1 cellular context compared by ENCODE assay signal in the genomic region with DNA sequence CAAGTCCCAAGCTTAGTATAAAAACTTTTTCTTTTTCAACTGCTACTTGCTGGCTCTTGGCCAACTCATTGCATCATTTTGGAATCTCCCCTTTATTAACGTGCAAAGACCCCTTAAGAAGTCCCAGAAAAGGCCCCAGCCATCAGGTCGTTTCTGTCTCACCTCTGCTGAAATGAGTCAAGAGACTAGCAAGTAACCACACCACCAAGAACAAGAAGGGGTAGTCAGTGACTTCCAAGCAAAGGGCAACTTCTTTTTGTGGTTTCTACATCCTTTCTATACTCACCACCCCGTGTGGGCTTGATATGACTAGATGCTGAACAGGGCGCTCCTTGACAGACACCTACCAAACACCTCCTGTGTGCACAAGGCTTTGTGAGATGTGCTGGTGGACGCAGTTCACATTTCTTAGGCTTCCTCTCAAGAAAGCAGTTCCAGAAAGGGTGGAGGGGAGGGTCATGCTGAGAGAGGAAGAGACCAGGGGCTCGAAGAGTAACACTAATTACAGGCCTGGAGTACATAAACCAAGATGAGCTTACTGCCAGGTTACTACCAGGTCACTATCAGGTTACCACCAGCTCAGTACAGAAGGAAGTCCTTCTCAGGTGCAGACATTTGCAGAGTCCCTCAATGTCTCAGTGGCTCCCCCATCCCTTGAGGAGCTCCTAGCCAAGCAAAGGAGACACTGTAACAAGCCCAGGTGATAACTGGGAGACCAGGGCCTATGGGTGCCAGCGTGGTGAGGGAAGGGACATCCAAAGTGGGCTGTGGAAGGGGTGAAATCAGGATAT.
TF ChIP-seq lines count a peak whose summit lies in the region.

No MANE protein-coding gene starts in this region.

TF ChIP-seq in GM12878, 131 proteins besides CTCF, POLR2A, EP300 and RAD21 (continued from another document and continues in another):
- TF ChIP-seq, protein P1, sequence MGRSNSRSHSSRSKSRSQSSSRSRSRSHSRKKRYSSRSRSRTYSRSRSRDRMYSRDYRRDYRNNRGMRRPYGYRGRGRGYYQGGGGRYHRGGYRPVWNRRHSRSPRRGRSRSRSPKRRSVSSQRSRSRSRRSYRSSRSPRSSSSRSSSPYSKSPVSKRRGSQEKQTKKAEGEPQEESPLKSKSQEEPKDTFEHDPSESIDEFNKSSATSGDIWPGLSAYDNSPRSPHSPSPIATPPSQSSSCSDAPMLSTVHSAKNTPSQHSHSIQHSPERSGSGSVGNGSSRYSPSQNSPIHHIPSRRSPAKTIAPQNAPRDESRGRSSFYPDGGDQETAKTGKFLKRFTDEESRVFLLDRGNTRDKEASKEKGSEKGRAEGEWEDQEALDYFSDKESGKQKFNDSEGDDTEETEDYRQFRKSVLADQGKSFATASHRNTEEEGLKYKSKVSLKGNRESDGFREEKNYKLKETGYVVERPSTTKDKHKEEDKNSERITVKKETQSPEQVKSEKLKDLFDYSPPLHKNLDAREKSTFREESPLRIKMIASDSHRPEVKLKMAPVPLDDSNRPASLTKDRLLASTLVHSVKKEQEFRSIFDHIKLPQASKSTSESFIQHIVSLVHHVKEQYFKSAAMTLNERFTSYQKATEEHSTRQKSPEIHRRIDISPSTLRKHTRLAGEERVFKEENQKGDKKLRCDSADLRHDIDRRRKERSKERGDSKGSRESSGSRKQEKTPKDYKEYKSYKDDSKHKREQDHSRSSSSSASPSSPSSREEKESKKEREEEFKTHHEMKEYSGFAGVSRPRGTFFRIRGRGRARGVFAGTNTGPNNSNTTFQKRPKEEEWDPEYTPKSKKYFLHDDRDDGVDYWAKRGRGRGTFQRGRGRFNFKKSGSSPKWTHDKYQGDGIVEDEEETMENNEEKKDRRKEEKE (IDR thresholded peaks at IDR 0.05) = no peak
- TF ChIP-seq ZNF622 (IDR thresholded peaks at IDR 0.05) (no peak), MYC (IDR thresholded peaks at IDR 0.05; ENCODE audit: insufficient read depth, insufficient read length, insufficient replicate concordance, low read length, severe bottlenecking) (no peak), SMC3 (IDR thresholded peaks at IDR 0.05; ENCODE audit: borderline replicate concordance, low read length) (0 out of 2 replicates have a peak, but pooled peaks have one; percentile 6), ZBED1 (IDR thresholded peaks at IDR 0.05; ENCODE audit: borderline replicate concordance) (peak; percentile 98), FOXM1 (IDR thresholded peaks at IDR 0.05; ENCODE audit: low read depth, low read length) (peak; percentile 100), HDAC2 (IDR thresholded peaks at IDR 0.05) (no peak), CHD2 (IDR thresholded peaks at IDR 0.05; ENCODE audit: borderline replicate concordance, low read depth, low read length) (peak; percentile 87), NR2F1 (conservative IDR thresholded peaks at IDR 0.05) (peak; percentile 99), MYB (IDR thresholded peaks at IDR 0.05; ENCODE audit: borderline replicate concordance, low read depth, low read length) (peak; percentile 93), ETV6 (conservative IDR thresholded peaks at IDR 0.05 in 1 of 2, IDR thresholded peaks at IDR 0.05 in 1 of 2; ENCODE audit: borderline replicate concordance in 1 of 2, low read depth in 1 of 2) (peak in 1 of 2 experiments; percentile 95; a peak in 2 of 4 replicates), EED (IDR thresholded peaks at IDR 0.05; ENCODE audit: low read depth) (peak; percentile 99), SRF (IDR thresholded peaks at IDR 0.05; ENCODE audit: low read depth in 2 of 2, low read length in 2 of 2) (peak in 1 of 2 experiments; percentile 88; a peak in 2 of 4 replicates), CREB1 (IDR thresholded peaks at IDR 0.05; ENCODE audit: low read depth) (peak; percentile 83), ELK1 (IDR thresholded peaks at IDR 0.05; ENCODE audit: low read depth, low read length) (no peak), RCOR1 (conservative IDR thresholded peaks at IDR 0.05; ENCODE audit: low read depth, low read length) (peak; percentile 89; the same call in 1 of the 2 replicates), E2F8 (IDR thresholded peaks at IDR 0.05; ENCODE audit: low read depth, partially characterized antibody) (peak; percentile 72), PML (IDR thresholded peaks at IDR 0.05; ENCODE audit: low read length) (peak; percentile 97), RB1 (IDR thresholded peaks at IDR 0.05; ENCODE audit: borderline replicate concordance) (no peak; the same call in 1 of the 2 replicates), ZNF384 (IDR thresholded peaks at IDR 0.05; ENCODE audit: borderline replicate concordance, low read depth, low read length) (no peak)
- TF ChIP-seq, protein P2, sequence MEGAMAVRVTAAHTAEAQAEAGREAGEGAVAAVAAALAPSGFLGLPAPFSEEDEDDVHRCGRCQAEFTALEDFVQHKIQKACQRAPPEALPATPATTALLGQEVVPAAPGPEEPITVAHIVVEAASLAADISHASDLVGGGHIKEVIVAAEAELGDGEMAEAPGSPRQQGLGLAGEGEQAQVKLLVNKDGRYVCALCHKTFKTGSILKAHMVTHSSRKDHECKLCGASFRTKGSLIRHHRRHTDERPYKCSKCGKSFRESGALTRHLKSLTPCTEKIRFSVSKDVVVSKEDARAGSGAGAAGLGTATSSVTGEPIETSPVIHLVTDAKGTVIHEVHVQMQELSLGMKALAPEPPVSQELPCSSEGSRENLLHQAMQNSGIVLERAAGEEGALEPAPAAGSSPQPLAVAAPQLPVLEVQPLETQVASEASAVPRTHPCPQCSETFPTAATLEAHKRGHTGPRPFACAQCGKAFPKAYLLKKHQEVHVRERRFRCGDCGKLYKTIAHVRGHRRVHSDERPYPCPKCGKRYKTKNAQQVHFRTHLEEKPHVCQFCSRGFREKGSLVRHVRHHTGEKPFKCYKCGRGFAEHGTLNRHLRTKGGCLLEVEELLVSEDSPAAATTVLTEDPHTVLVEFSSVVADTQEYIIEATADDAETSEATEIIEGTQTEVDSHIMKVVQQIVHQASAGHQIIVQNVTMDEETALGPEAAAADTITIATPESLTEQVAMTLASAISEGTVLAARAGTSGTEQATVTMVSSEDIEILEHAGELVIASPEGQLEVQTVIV (IDR thresholded peaks at IDR 0.05; ENCODE audit: borderline replicate concordance, partially characterized antibody) = peak; percentile 43
- TF ChIP-seq, protein P3, sequence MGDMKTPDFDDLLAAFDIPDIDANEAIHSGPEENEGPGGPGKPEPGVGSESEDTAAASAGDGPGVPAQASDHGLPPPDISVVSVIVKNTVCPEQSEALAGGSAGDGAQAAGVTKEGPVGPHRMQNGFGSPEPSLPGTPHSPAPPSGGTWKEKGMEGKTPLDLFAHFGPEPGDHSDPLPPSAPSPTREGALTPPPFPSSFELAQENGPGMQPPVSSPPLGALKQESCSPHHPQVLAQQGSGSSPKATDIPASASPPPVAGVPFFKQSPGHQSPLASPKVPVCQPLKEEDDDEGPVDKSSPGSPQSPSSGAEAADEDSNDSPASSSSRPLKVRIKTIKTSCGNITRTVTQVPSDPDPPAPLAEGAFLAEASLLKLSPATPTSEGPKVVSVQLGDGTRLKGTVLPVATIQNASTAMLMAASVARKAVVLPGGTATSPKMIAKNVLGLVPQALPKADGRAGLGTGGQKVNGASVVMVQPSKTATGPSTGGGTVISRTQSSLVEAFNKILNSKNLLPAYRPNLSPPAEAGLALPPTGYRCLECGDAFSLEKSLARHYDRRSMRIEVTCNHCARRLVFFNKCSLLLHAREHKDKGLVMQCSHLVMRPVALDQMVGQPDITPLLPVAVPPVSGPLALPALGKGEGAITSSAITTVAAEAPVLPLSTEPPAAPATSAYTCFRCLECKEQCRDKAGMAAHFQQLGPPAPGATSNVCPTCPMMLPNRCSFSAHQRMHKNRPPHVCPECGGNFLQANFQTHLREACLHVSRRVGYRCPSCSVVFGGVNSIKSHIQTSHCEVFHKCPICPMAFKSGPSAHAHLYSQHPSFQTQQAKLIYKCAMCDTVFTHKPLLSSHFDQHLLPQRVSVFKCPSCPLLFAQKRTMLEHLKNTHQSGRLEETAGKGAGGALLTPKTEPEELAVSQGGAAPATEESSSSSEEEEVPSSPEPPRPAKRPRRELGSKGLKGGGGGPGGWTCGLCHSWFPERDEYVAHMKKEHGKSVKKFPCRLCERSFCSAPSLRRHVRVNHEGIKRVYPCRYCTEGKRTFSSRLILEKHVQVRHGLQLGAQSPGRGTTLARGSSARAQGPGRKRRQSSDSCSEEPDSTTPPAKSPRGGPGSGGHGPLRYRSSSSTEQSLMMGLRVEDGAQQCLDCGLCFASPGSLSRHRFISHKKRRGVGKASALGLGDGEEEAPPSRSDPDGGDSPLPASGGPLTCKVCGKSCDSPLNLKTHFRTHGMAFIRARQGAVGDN (IDR thresholded peaks at IDR 0.05) = peak; percentile 56
- TF ChIP-seq, protein P4, sequence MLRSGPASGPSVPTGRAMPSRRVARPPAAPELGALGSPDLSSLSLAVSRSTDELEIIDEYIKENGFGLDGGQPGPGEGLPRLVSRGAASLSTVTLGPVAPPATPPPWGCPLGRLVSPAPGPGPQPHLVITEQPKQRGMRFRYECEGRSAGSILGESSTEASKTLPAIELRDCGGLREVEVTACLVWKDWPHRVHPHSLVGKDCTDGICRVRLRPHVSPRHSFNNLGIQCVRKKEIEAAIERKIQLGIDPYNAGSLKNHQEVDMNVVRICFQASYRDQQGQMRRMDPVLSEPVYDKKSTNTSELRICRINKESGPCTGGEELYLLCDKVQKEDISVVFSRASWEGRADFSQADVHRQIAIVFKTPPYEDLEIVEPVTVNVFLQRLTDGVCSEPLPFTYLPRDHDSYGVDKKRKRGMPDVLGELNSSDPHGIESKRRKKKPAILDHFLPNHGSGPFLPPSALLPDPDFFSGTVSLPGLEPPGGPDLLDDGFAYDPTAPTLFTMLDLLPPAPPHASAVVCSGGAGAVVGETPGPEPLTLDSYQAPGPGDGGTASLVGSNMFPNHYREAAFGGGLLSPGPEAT (IDR thresholded peaks at IDR 0.05; ENCODE audit: low read depth) = peak; percentile 99
- TF ChIP-seq, protein P5, sequence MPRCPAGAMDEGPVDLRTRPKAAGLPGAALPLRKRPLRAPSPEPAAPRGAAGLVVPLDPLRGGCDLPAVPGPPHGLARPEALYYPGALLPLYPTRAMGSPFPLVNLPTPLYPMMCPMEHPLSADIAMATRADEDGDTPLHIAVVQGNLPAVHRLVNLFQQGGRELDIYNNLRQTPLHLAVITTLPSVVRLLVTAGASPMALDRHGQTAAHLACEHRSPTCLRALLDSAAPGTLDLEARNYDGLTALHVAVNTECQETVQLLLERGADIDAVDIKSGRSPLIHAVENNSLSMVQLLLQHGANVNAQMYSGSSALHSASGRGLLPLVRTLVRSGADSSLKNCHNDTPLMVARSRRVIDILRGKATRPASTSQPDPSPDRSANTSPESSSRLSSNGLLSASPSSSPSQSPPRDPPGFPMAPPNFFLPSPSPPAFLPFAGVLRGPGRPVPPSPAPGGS (IDR thresholded peaks at IDR 0.05; ENCODE audit: borderline replicate concordance, insufficient read depth, low read depth, low read length, poor library complexity, severe bottlenecking) = peak; percentile 99
- TF ChIP-seq, protein P6, sequence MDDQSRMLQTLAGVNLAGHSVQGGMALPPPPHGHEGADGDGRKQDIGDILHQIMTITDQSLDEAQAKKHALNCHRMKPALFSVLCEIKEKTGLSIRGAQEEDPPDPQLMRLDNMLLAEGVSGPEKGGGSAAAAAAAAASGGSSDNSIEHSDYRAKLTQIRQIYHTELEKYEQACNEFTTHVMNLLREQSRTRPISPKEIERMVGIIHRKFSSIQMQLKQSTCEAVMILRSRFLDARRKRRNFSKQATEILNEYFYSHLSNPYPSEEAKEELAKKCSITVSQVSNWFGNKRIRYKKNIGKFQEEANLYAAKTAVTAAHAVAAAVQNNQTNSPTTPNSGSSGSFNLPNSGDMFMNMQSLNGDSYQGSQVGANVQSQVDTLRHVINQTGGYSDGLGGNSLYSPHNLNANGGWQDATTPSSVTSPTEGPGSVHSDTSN (IDR thresholded peaks at IDR 0.05; ENCODE audit: insufficient replicate concordance, low read depth, low read length) = peak; percentile 86
- TF ChIP-seq, protein P7, sequence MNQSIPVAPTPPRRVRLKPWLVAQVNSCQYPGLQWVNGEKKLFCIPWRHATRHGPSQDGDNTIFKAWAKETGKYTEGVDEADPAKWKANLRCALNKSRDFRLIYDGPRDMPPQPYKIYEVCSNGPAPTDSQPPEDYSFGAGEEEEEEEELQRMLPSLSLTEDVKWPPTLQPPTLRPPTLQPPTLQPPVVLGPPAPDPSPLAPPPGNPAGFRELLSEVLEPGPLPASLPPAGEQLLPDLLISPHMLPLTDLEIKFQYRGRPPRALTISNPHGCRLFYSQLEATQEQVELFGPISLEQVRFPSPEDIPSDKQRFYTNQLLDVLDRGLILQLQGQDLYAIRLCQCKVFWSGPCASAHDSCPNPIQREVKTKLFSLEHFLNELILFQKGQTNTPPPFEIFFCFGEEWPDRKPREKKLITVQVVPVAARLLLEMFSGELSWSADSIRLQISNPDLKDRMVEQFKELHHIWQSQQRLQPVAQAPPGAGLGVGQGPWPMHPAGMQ (IDR thresholded peaks at IDR 0.05; ENCODE audit: borderline replicate concordance) = no peak
- TF ChIP-seq, protein P8, sequence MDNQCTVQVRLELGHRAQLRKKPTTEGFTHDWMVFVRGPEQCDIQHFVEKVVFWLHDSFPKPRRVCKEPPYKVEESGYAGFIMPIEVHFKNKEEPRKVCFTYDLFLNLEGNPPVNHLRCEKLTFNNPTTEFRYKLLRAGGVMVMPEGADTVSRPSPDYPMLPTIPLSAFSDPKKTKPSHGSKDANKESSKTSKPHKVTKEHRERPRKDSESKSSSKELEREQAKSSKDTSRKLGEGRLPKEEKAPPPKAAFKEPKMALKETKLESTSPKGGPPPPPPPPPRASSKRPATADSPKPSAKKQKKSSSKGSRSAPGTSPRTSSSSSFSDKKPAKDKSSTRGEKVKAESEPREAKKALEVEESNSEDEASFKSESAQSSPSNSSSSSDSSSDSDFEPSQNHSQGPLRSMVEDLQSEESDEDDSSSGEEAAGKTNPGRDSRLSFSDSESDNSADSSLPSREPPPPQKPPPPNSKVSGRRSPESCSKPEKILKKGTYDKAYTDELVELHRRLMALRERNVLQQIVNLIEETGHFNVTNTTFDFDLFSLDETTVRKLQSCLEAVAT (IDR thresholded peaks at IDR 0.05) = peak; percentile 93
